ENCODE assay signal across 17 cellular contexts in the genomic region with DNA sequence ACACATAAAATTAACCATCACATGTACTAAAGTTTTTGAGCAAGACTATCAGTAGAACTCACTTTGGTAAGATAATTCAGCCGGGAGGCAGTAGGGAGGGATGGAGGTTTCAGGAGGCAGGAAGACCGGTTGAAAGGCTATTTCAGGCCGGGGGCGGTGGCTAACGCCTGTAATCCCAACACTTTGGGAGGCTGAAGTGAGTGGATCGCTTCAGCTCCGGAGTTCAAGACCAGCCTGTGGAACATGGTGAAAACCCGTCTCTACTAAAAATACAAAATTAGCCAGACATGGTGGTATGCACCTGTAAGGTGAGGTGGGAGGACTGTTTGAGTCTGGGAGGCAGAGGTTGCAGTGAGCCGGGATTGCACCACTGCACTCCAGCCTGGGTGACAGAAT. TPM values are rescaled to one million over a fixed set of nuclear protein-coding genes. Genes with fewer than 3 reads are reported as not detected.
DNase-seq lines count a peak whose midpoint lies in the region; ATAC-seq and TF ChIP-seq lines count a peak whose summit lies in the region.
"Had no signal": no experiment of that assay in that cellular context is flagged by ENCODE, and none has a peak within 500 bp of the region (broad histone marks: within the 10 kb centered on the region; RNA-seq: fewer than 3 reads in every experiment).

No MANE protein-coding gene starts in this region.

- H3K27me3 ChIP-seq in tibial nerve, result no peaks in the 10 kb centered on the region
- H3K27me3 ChIP-seq: foreskin keratinocyte had no signal

- peak overlapping the region; percentile 85 for H3K27ac Mint-ChIP-seq in activated T-cell treated with anti-CD3 and anti-CD28 coated beads, Interleukin-2, amount 50 U/mL, for 72 hours
- peak overlapping the region; percentile 76 for H3K27ac Mint-ChIP-seq in dendritic cell treated with granulocyte-macrophage colony-stimulating factor and Interleukin-4, amounts not matched to agents 40 ng/mL and 50 ng/mL, for 4 days
- peak overlapping the region; percentile 98 for H3K27ac Mint-ChIP-seq in natural killer cell treated with Interleukin-12 subunit alpha and Interleukin-12 subunit beta and Interleukin-15 and Interleukin-18, amount 100 ng/mL, for 72 hours
- H3K27ac Mint-ChIP-seq: activated CD4-positive, alpha-beta T cell treated with anti-CD3 and anti-CD28 coated beads, Interleukin-2, amount 10 ng/mL, durations not matched to agents 7 days and 5 days; activated naive CD8-positive, alpha-beta T cell treated with anti-CD3 and anti-CD28 coated beads, Interleukin-2, amount 10 ng/mL, durations not matched to agents 7 days and 5 days; nephron had no signal

- 82 to 85% methylated on average over 9 of the region's 9 CpGs for WGBS in tibial nerve, 2 donors

- no peak for TF ChIP-seq EP300 in tibial nerve (IDR thresholded peaks at IDR 0.05)

- H3K36me3 ChIP-seq in tibial nerve, result peaks cover 0 to 3% (median 0%) of the 10 kb centered on the region in 3 donors

- H3K9me3 ChIP-seq in tibial nerve, result no peaks in the 10 kb centered on the region

- peaks cover 58% of the 10 kb centered on the region for H3K4me1 Mint-ChIP-seq in activated T-cell treated with anti-CD3 and anti-CD28 coated beads, Interleukin-2, amount 50 U/mL, for 72 hours (ENCODE audit: low read depth)
- H3K4me1 Mint-ChIP-seq in dendritic cell treated with granulocyte-macrophage colony-stimulating factor and Interleukin-4, amounts not matched to agents 40 ng/mL and 50 ng/mL, for 4 days (ENCODE audit: low read depth), result peaks cover 68% of the 10 kb centered on the region
- H3K4me1 Mint-ChIP-seq in natural killer cell treated with Interleukin-12 subunit alpha and Interleukin-12 subunit beta and Interleukin-15 and Interleukin-18, amount 100 ng/mL, for 72 hours (ENCODE audit: low read depth in 2 of 2), result peaks cover 86 to 87% of the 10 kb centered on the region in 2 donors

- no peaks in the 10 kb centered on the region for H3K9me3 Mint-ChIP-seq in activated T-cell treated with anti-CD3 and anti-CD28 coated beads, Interleukin-2, amount 50 U/mL, for 72 hours
- no peaks in the 10 kb centered on the region for H3K9me3 Mint-ChIP-seq in dendritic cell treated with granulocyte-macrophage colony-stimulating factor and Interleukin-4, amounts not matched to agents 40 ng/mL and 50 ng/mL, for 4 days
- no peaks in the 10 kb centered on the region for H3K9me3 Mint-ChIP-seq in natural killer cell treated with Interleukin-12 subunit alpha and Interleukin-12 subunit beta and Interleukin-15 and Interleukin-18, amount 100 ng/mL, for 72 hours
- H3K9me3 Mint-ChIP-seq: nephron had no signal

- no peak overlapping the region for H3K4me3 Mint-ChIP-seq in activated T-cell treated with anti-CD3 and anti-CD28 coated beads, Interleukin-2, amount 50 U/mL, for 72 hours
- no peak overlapping the region for H3K4me3 Mint-ChIP-seq in dendritic cell treated with granulocyte-macrophage colony-stimulating factor and Interleukin-4, amounts not matched to agents 40 ng/mL and 50 ng/mL, for 4 days
- peak overlapping the region; percentile 63 for H3K4me3 Mint-ChIP-seq in natural killer cell treated with Interleukin-12 subunit alpha and Interleukin-12 subunit beta and Interleukin-15 and Interleukin-18, amount 100 ng/mL, for 72 hours
- H3K4me3 Mint-ChIP-seq: activated CD4-positive, alpha-beta T cell treated with anti-CD3 and anti-CD28 coated beads, Interleukin-2, amount 10 ng/mL, durations not matched to agents 7 days and 5 days; activated naive CD8-positive, alpha-beta T cell treated with anti-CD3 and anti-CD28 coated beads, Interleukin-2, amount 10 ng/mL, durations not matched to agents 7 days and 5 days; nephron had no signal

- H3K4me1 ChIP-seq in tibial nerve, result peaks cover 0 to 100% (median 71%) of the 10 kb centered on the region in 4 donors
- H3K4me1 ChIP-seq: foreskin keratinocyte had no signal

- no peaks in the 10 kb centered on the region for H3K27me3 Mint-ChIP-seq in activated T-cell treated with anti-CD3 and anti-CD28 coated beads, Interleukin-2, amount 50 U/mL, for 72 hours (ENCODE audit: low read depth)
- peaks cover 3% of the 10 kb centered on the region for H3K27me3 Mint-ChIP-seq in dendritic cell treated with granulocyte-macrophage colony-stimulating factor and Interleukin-4, amounts not matched to agents 40 ng/mL and 50 ng/mL, for 4 days
- H3K27me3 Mint-ChIP-seq in natural killer cell treated with Interleukin-12 subunit alpha and Interleukin-12 subunit beta and Interleukin-15 and Interleukin-18, amount 100 ng/mL, for 72 hours, result no peaks in the 10 kb centered on the region
- H3K27me3 Mint-ChIP-seq: activated CD4-positive, alpha-beta T cell treated with anti-CD3 and anti-CD28 coated beads, Interleukin-2, amount 10 ng/mL, durations not matched to agents 7 days and 5 days had no signal

- no peak for ATAC-seq in activated T-cell treated with anti-CD3 and anti-CD28 coated beads, Interleukin-2, amount 50 U/mL, for 72 hours (replicated peaks in 1 of 2)
- no peak for ATAC-seq in natural killer cell treated with Interleukin-12 subunit alpha and Interleukin-12 subunit beta and Interleukin-15 and Interleukin-18, amount 100 ng/mL, for 72 hours
- no peak for ATAC-seq in GM21825 (IDR thresholded peaks at IDR 0.05; ENCODE audit: unreplicated experiment)
- ATAC-seq: foreskin keratinocyte had no signal

- intact Hi-C loops in dendritic cell treated with granulocyte-macrophage colony-stimulating factor and Interleukin-4, amounts not matched to agents 40 ng/mL and 50 ng/mL, for 4 days (cut with micrococcal nuclease), result no loop called here

- no peak for DNase-seq in activated T-cell treated with anti-CD3 and anti-CD28 coated beads, Interleukin-2, amount 50 U/mL, for 72 hours
- no peak for DNase-seq in activated T-cell treated with anti-CD3 and anti-CD28 coated beads for 4 hours
- peak; percentile 26 for DNase-seq in natural killer cell treated with Interleukin-12 subunit alpha and Interleukin-12 subunit beta and Interleukin-15 and Interleukin-18, amount 100 ng/mL, for 72 hours (ENCODE audit: low spot score)
- DNase-seq in tibial nerve (ENCODE audit: low spot score in 2 of 2), result no peak
- no peak for DNase-seq in NCI-H2171 treated with DMSO at 0.1 percent for 48 hours (lab: John Stamatoyannopoulos, UW)
- no peak for DNase-seq in GM10266 (ENCODE audit: extremely low spot score)
- DNase-seq: activated CD4-positive, alpha-beta T cell treated with anti-CD3 and anti-CD28 coated beads, Interleukin-2, amount 10 ng/mL, durations not matched to agents 7 days and 5 days; activated naive CD8-positive, alpha-beta T cell treated with anti-CD3 and anti-CD28 coated beads, Interleukin-2, amount 10 ng/mL, durations not matched to agents 7 days and 5 days; foreskin keratinocyte; NCI-H2081; NCI-H526; retina; stimulated activated CD4-positive, alpha-beta T cell treated with anti-CD3 and anti-CD28 coated beads, Interleukin-1b, Interleukin-23, amount 100 ng/mL, for 48 hours had no signal

- H3K27ac ChIP-seq in tibial nerve, result peak overlapping the region; percentile 78 to 95 (median 92)
- H3K27ac ChIP-seq: foreskin keratinocyte, SK-N-MC had no signal

- no peak for TF ChIP-seq CTCF in tibial nerve (IDR thresholded peaks at IDR 0.05)
- TF ChIP-seq CTCF in GM10266 (IDR thresholded peaks at IDR 0.05; ENCODE audit: control insufficient read depth, insufficient read depth, low read depth, missing control alignments), result no peak

- H3K36me3 Mint-ChIP-seq in activated T-cell treated with anti-CD3 and anti-CD28 coated beads, Interleukin-2, amount 50 U/mL, for 72 hours (ENCODE audit: insufficient read depth in 2 of 2), result peaks cover 0 to 2% of the 10 kb centered on the region in 2 donors
- peaks cover 8% of the 10 kb centered on the region for H3K36me3 Mint-ChIP-seq in dendritic cell treated with granulocyte-macrophage colony-stimulating factor and Interleukin-4, amounts not matched to agents 40 ng/mL and 50 ng/mL, for 4 days (ENCODE audit: low read depth)
- peaks cover 12% of the 10 kb centered on the region for H3K36me3 Mint-ChIP-seq in natural killer cell treated with Interleukin-12 subunit alpha and Interleukin-12 subunit beta and Interleukin-15 and Interleukin-18, amount 100 ng/mL, for 72 hours

- TF ChIP-seq POLR2A in tibial nerve (IDR thresholded peaks at IDR 0.05), result no peak

- H3K4me3 ChIP-seq in tibial nerve, result no peak overlapping the region
- H3K4me3 ChIP-seq: SK-N-MC had no signal

RNA-seq across cellular contexts. Expression of a gene that starts 44.1 kb away (rescaled TPM):
- total RNA-seq in activated T-cell treated with anti-CD3 and anti-CD28 coated beads, Interleukin-2, amount 50 U/mL, for 72 hours, result 10 to 100 TPM in 1 of 2 donors, 1 to 10 TPM in 1; 7.4 to 19.6 TPM
- total RNA-seq in natural killer cell treated with Interleukin-12 subunit alpha and Interleukin-12 subunit beta and Interleukin-15 and Interleukin-18, amount 100 ng/mL, for 72 hours, result 100 to 1,000 TPM in 1 of 2 donors, 10 to 100 TPM in 1; 58.5 to 165 TPM
- total RNA-seq in tibial nerve, result 100 to 1,000 TPM in 3 of 4 donors, 10 to 100 TPM in 1; 99.0 to 113 (median 105) TPM
